In genomic region chr16:1561266-1561665, GRCh38 we compare ENCODE assay signal across 28 cellular contexts. TPM values are rescaled to one million over a fixed set of nuclear protein-coding genes. Genes with fewer than 3 reads are reported as not detected.
DNase-seq lines count a peak whose midpoint lies in the region; ATAC-seq and TF ChIP-seq lines count a peak whose summit lies in the region.
"Had no signal": no experiment of that assay in that cellular context is flagged by ENCODE, and none has a peak within 500 bp of the region (broad histone marks: within the 10 kb centered on the region; RNA-seq: fewer than 3 reads in every experiment).

No MANE protein-coding gene starts in this region.

- no peaks in the 10 kb centered on the region for H3K27me3 ChIP-seq in CD4-positive, CD25-positive, alpha-beta regulatory T cell (ENCODE audit: control insufficient read depth, insufficient read depth, low read length)
- H3K27me3 ChIP-seq in NT2/D1 (ENCODE audit: insufficient read depth, insufficient read length) = no peaks in the 10 kb centered on the region
- H3K27me3 ChIP-seq: colonic mucosa, right lobe of liver, spleen, stomach, vagina had no signal

- no peak overlapping the region for H3K4me3 ChIP-seq in CD4-positive, CD25-positive, alpha-beta regulatory T cell (ENCODE audit: low read depth, low read length)
- no peak overlapping the region for H3K4me3 ChIP-seq in NT2/D1 (ENCODE audit: insufficient read length, low read depth)
- H3K4me3 ChIP-seq: A549, colonic mucosa, GM23338, right lobe of liver, spleen, stomach, vagina had no signal

- no peak for DNase-seq in activated CD8-positive, alpha-beta T cell treated with anti-CD3 and anti-CD28 coated beads, Interleukin-2, amount 10 ng/mL, durations not matched to agents 7 days and 5 days
- no peak for DNase-seq in activated CD8-positive, alpha-beta T cell treated with anti-CD3 and anti-CD28 coated beads for 36 hours
- no peak for DNase-seq in CD4-positive, CD25-positive, alpha-beta regulatory T cell
- no peak for DNase-seq in NT2/D1 (ENCODE audit: low read depth, low spot score)
- no peak for DNase-seq in effector memory CD8-positive, alpha-beta T cell
- no peak for DNase-seq in NCI-H2196 (lab: John Stamatoyannopoulos, UW; ENCODE audit: unreplicated experiment)
- DNase-seq in NCI-H774 (lab: John Stamatoyannopoulos, UW) = no peak
- no peak for DNase-seq in NCI-H82 (lab: John Stamatoyannopoulos, UW)
- DNase-seq: activated naive CD4-positive, alpha-beta T cell treated with anti-CD3 and anti-CD28 coated beads, Interleukin-2, amount 50 U/mL, for 16 hours; AML-193; colonic mucosa; effector CD8-positive, alpha-beta T cell; EL; mesendoderm; NCI-H2107; right lobe of liver; spleen; stimulated activated CD8-positive, alpha-beta memory T cell treated with anti-CD3 and anti-CD28 coated beads, Interleukin-4, amount 100 ng/mL, for 48 hours; stomach had no signal

- intact Hi-C loops in activated CD8-positive, alpha-beta T cell treated with anti-CD3 and anti-CD28 coated beads for 36 hours (cut with micrococcal nuclease) = no loop called here

- H3K4me1 Mint-ChIP-seq in activated CD8-positive, alpha-beta T cell treated with anti-CD3 and anti-CD28 coated beads, Interleukin-2, amount 10 ng/mL, durations not matched to agents 7 days and 5 days (ENCODE audit: low read depth) = peaks cover 30% of the 10 kb centered on the region
- H3K4me1 Mint-ChIP-seq in activated CD8-positive, alpha-beta T cell treated with anti-CD3 and anti-CD28 coated beads for 36 hours (ENCODE audit: low read depth) = peaks cover 34% of the 10 kb centered on the region
- peaks cover 5 to 34% (median 9%) of the 10 kb centered on the region in 4 donors for H3K4me1 Mint-ChIP-seq in CD4-positive, CD25-positive, alpha-beta regulatory T cell
- peaks cover 5 to 21% of the 10 kb centered on the region in 2 donors for H3K4me1 Mint-ChIP-seq in effector memory CD8-positive, alpha-beta T cell (ENCODE audit: low read depth in 2 of 2)

- H3K9me3 ChIP-seq in CD4-positive, CD25-positive, alpha-beta regulatory T cell (ENCODE audit: control insufficient read depth in 2 of 2, low read length in 2 of 2) = no peaks in the 10 kb centered on the region
- no peaks in the 10 kb centered on the region for H3K9me3 ChIP-seq in NT2/D1 (ENCODE audit: insufficient read depth, low read length)
- H3K9me3 ChIP-seq: A549, colonic mucosa, right lobe of liver, spleen, stomach, vagina had no signal

- no peaks in the 10 kb centered on the region for H3K27me3 Mint-ChIP-seq in activated CD8-positive, alpha-beta T cell treated with anti-CD3 and anti-CD28 coated beads, Interleukin-2, amount 10 ng/mL, durations not matched to agents 7 days and 5 days (ENCODE audit: low read depth)
- H3K27me3 Mint-ChIP-seq in activated CD8-positive, alpha-beta T cell treated with anti-CD3 and anti-CD28 coated beads for 36 hours = no peaks in the 10 kb centered on the region
- no peaks in the 10 kb centered on the region for H3K27me3 Mint-ChIP-seq in CD4-positive, CD25-positive, alpha-beta regulatory T cell
- no peaks in the 10 kb centered on the region for H3K27me3 Mint-ChIP-seq in effector memory CD8-positive, alpha-beta T cell
- H3K27me3 Mint-ChIP-seq: progenitor cell of endocrine pancreas had no signal

- no peak overlapping the region for H3K4me3 Mint-ChIP-seq in activated CD8-positive, alpha-beta T cell treated with anti-CD3 and anti-CD28 coated beads, Interleukin-2, amount 10 ng/mL, durations not matched to agents 7 days and 5 days
- no peak overlapping the region for H3K4me3 Mint-ChIP-seq in activated CD8-positive, alpha-beta T cell treated with anti-CD3 and anti-CD28 coated beads for 36 hours
- H3K4me3 Mint-ChIP-seq in CD4-positive, CD25-positive, alpha-beta regulatory T cell = no peak overlapping the region
- peak overlapping the region in 1 of 2 donors; percentile 14 for H3K4me3 Mint-ChIP-seq in effector memory CD8-positive, alpha-beta T cell
- H3K4me3 Mint-ChIP-seq: GM23338 had no signal

- CTCF ChIA-PET in activated CD8-positive, alpha-beta T cell treated with anti-CD3 and anti-CD28 coated beads, Interleukin-2, amount 10 ng/mL, durations not matched to agents 7 days and 5 days (lab: Charles Lee) = no interaction called here
- CTCF ChIA-PET in activated CD8-positive, alpha-beta T cell treated with anti-CD3 and anti-CD28 coated beads for 36 hours (lab: Charles Lee) = no interaction called here

- POLR2A ChIA-PET in activated CD8-positive, alpha-beta T cell treated with anti-CD3 and anti-CD28 coated beads, Interleukin-2, amount 10 ng/mL, durations not matched to agents 7 days and 5 days (lab: Charles Lee) = no interaction called here
- POLR2A ChIA-PET in activated CD8-positive, alpha-beta T cell treated with anti-CD3 and anti-CD28 coated beads for 36 hours (lab: Charles Lee) = no interaction called here

- H3K9ac ChIP-seq in NT2/D1 (ENCODE audit: insufficient read length, low read depth) = peak overlapping the region; percentile 12

- peak overlapping the region; percentile 25 for H3K27ac Mint-ChIP-seq in activated CD8-positive, alpha-beta T cell treated with anti-CD3 and anti-CD28 coated beads, Interleukin-2, amount 10 ng/mL, durations not matched to agents 7 days and 5 days
- no peak overlapping the region for H3K27ac Mint-ChIP-seq in activated CD8-positive, alpha-beta T cell treated with anti-CD3 and anti-CD28 coated beads for 36 hours
- H3K27ac Mint-ChIP-seq in CD4-positive, CD25-positive, alpha-beta regulatory T cell = peak overlapping the region in 2 of 3 donors; percentile 48 to 62
- H3K27ac Mint-ChIP-seq in effector memory CD8-positive, alpha-beta T cell = peak overlapping the region; percentile 54 to 86
- H3K27ac Mint-ChIP-seq: GM23338, progenitor cell of endocrine pancreas had no signal

- peaks cover 3% of the 10 kb centered on the region for H3K36me3 ChIP-seq in CD4-positive, CD25-positive, alpha-beta regulatory T cell (ENCODE audit: control insufficient read depth, insufficient read depth, low read length)
- H3K36me3 ChIP-seq in NT2/D1 (ENCODE audit: insufficient read depth, insufficient read length, low read length) = peaks cover 49% of the 10 kb centered on the region

- ATAC-seq in activated CD8-positive, alpha-beta T cell treated with anti-CD3 and anti-CD28 coated beads, Interleukin-2, amount 10 ng/mL, durations not matched to agents 7 days and 5 days = no peak
- ATAC-seq in activated CD8-positive, alpha-beta T cell treated with anti-CD3 and anti-CD28 coated beads for 36 hours = no peak
- no peak for ATAC-seq in CD4-positive, CD25-positive, alpha-beta regulatory T cell (ENCODE audit: low read depth in 2 of 2)
- no peak for ATAC-seq in effector memory CD8-positive, alpha-beta T cell (replicated peaks)
- ATAC-seq: A549; activated CD4-positive, CD25-positive, alpha-beta regulatory T cell treated with anti-CD3 and anti-CD28 coated beads, Interleukin-2, amount 50 U/mL, for 24 hours; GM23338 had no signal

- peaks cover 17% of the 10 kb centered on the region for H3K4me1 ChIP-seq in CD4-positive, CD25-positive, alpha-beta regulatory T cell (ENCODE audit: control insufficient read depth, insufficient read depth, low read length, poor library complexity, severe bottlenecking)
- H3K4me1 ChIP-seq in NT2/D1 (ENCODE audit: insufficient read depth, insufficient read length) = peaks cover 31% of the 10 kb centered on the region
- H3K4me1 ChIP-seq: A549, colonic mucosa, right lobe of liver, stomach had no signal

- H3K36me3 Mint-ChIP-seq in activated CD8-positive, alpha-beta T cell treated with anti-CD3 and anti-CD28 coated beads, Interleukin-2, amount 10 ng/mL, durations not matched to agents 7 days and 5 days (ENCODE audit: low read depth) = peaks cover 16% of the 10 kb centered on the region
- H3K36me3 Mint-ChIP-seq in activated CD8-positive, alpha-beta T cell treated with anti-CD3 and anti-CD28 coated beads for 36 hours (ENCODE audit: low read depth) = no peaks in the 10 kb centered on the region
- H3K36me3 Mint-ChIP-seq in CD4-positive, CD25-positive, alpha-beta regulatory T cell = peaks cover 8% of the 10 kb centered on the region
- peaks cover 18% of the 10 kb centered on the region for H3K36me3 Mint-ChIP-seq in effector memory CD8-positive, alpha-beta T cell (ENCODE audit: insufficient read depth)

- H3K9me3 Mint-ChIP-seq in activated CD8-positive, alpha-beta T cell treated with anti-CD3 and anti-CD28 coated beads, Interleukin-2, amount 10 ng/mL, durations not matched to agents 7 days and 5 days (ENCODE audit: insufficient read depth) = no peaks in the 10 kb centered on the region
- no peaks in the 10 kb centered on the region for H3K9me3 Mint-ChIP-seq in activated CD8-positive, alpha-beta T cell treated with anti-CD3 and anti-CD28 coated beads for 36 hours
- H3K9me3 Mint-ChIP-seq in CD4-positive, CD25-positive, alpha-beta regulatory T cell = no peaks in the 10 kb centered on the region
- H3K9me3 Mint-ChIP-seq in effector memory CD8-positive, alpha-beta T cell = no peaks in the 10 kb centered on the region
- H3K9me3 Mint-ChIP-seq: GM23338 had no signal

- no peak for TF ChIP-seq CTCF in activated CD8-positive, alpha-beta T cell treated with anti-CD3 and anti-CD28 coated beads for 36 hours (IDR thresholded peaks at IDR 0.05)

- H3K27ac ChIP-seq in CD4-positive, CD25-positive, alpha-beta regulatory T cell (ENCODE audit: insufficient read depth, low read length, poor library complexity, severe bottlenecking) = no peak overlapping the region
- H3K27ac ChIP-seq: A549, colonic mucosa, epithelial cell of prostate, stomach, vagina had no signal

RNA-seq across cellular contexts. Expression of gene TMEM204, which starts 27.8 kb away (rescaled TPM):
- 10 to 100 TPM; 35.1 to 35.6 TPM for total RNA-seq in activated CD8-positive, alpha-beta T cell treated with anti-CD3 and anti-CD28 coated beads, Interleukin-2, amount 10 ng/mL, durations not matched to agents 7 days and 5 days
- 10 to 100 TPM; 12.9 to 14.3 TPM for total RNA-seq in activated CD8-positive, alpha-beta T cell treated with anti-CD3 and anti-CD28 coated beads for 36 hours
- 25.8 TPM for total RNA-seq in CD4-positive, CD25-positive, alpha-beta regulatory T cell
- 10 to 100 TPM; 59.8 to 97.4 (median 69.1) TPM for polyA plus RNA-seq in CD4-positive, CD25-positive, alpha-beta regulatory T cell
- total RNA-seq: astrocyte, progenitor cell of endocrine pancreas, RPMI7951, SK-MEL-5 had no signal
- polyA plus RNA-seq: A549 had no signal

RNA-seq across cellular contexts. Expression of gene IFT140, which starts 50.6 kb away (rescaled TPM):
- total RNA-seq in activated CD8-positive, alpha-beta T cell treated with anti-CD3 and anti-CD28 coated beads, Interleukin-2, amount 10 ng/mL, durations not matched to agents 7 days and 5 days = 10 to 100 TPM; 10.3 to 15.4 TPM
- total RNA-seq in activated CD8-positive, alpha-beta T cell treated with anti-CD3 and anti-CD28 coated beads for 36 hours = 10 to 100 TPM; 12.0 to 12.1 TPM
- total RNA-seq in CD4-positive, CD25-positive, alpha-beta regulatory T cell = 2.5 TPM
- polyA plus RNA-seq in CD4-positive, CD25-positive, alpha-beta regulatory T cell = 1 to 10 TPM; 1.1 to 2.0 (median 1.5) TPM

RNA-seq across cellular contexts. Expression of gene CRAMP1, which starts 50.9 kb away (rescaled TPM):
- total RNA-seq in activated CD8-positive, alpha-beta T cell treated with anti-CD3 and anti-CD28 coated beads, Interleukin-2, amount 10 ng/mL, durations not matched to agents 7 days and 5 days = 10 to 100 TPM; 23.9 to 25.2 TPM
- total RNA-seq in activated CD8-positive, alpha-beta T cell treated with anti-CD3 and anti-CD28 coated beads for 36 hours = 10 to 100 TPM; 15.1 to 15.7 TPM
- 30.5 TPM for total RNA-seq in CD4-positive, CD25-positive, alpha-beta regulatory T cell
- 1 to 10 TPM in 2 of 4 donors, under 1 TPM in 2; 0.49 to 1.6 (median 1.1) TPM for polyA plus RNA-seq in CD4-positive, CD25-positive, alpha-beta regulatory T cell
